16 cellular contexts compared by ENCODE assay signal in the genomic region with DNA sequence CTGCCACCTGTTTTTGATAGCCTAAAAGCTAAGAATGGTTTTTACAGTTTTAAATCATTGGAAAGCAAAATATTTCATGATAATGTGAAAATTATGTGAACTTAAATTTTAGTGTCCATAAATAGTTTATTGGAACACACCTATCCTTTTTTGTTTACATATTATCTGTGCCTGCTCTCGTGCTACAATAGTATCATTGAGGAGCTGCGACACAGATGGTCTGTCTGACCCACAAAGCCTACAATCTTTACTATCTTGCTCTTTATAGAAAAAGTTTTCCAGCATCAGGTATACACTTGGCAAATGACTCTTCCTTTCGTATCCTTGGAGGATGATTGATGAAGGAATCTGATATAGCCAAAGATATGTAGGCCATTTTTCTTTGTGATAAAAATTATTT. TPM values are rescaled to one million over a fixed set of nuclear protein-coding genes. Genes with fewer than 3 reads are reported as not detected.
DNase-seq lines count a peak whose midpoint lies in the region; ATAC-seq and TF ChIP-seq lines count a peak whose summit lies in the region.
"Had no signal": no experiment of that assay in that cellular context is flagged by ENCODE, and none has a peak within 500 bp of the region (broad histone marks: within the 10 kb centered on the region; RNA-seq: fewer than 3 reads in every experiment).

No MANE protein-coding gene starts in this region.

- H3K36me3 Mint-ChIP-seq in nephron progenitor cell (ENCODE audit: low read depth) (peaks cover 80% of the 10 kb centered on the region), chondrocyte (ENCODE audit: low read depth) (peaks cover 33% of the 10 kb centered on the region)

- H3K27me3 ChIP-seq in colonic mucosa = no peaks in the 10 kb centered on the region
- H3K27me3 ChIP-seq: BLaER1 treated with 17β-estradiol and CSF1 and Interleukin-3, amounts not matched to agents 10 nM and 100 nM had no signal

- H3K4me3 ChIP-seq in colonic mucosa = no peak overlapping the region
- H3K4me3 ChIP-seq: BLaER1 treated with 17β-estradiol and CSF1 and Interleukin-3, amounts not matched to agents 10 nM and 100 nM; GM23248; HAP-1 had no signal

- no peak for DNase-seq in stimulated activated naive CD8-positive, alpha-beta T cell treated with anti-CD3 and anti-CD28 coated beads, Interleukin-15, amount 100 ng/mL, for 72 hours
- DNase-seq in stimulated activated naive CD8-positive, alpha-beta T cell treated with anti-CD3 and anti-CD28 coated beads, Interleukin-15, Interleukin-2, amounts not matched to agents 100 U/mL and 50 U/mL, for 24 hours = no peak
- DNase-seq in colonic mucosa = no peak
- no peak for DNase-seq in nephron progenitor cell
- no peak for DNase-seq in NK-92 (lab: John Stamatoyannopoulos, UW; ENCODE audit: unreplicated experiment)
- no peak for DNase-seq in chondrocyte (ENCODE audit: low spot score)
- DNase-seq: CD4-positive, CD25-positive, alpha-beta regulatory T cell; CD8-positive, alpha-beta memory T cell; COR-L47; DMS79; GDM1; GM23248 had no signal

- H3K36me3 ChIP-seq in colonic mucosa = no peaks in the 10 kb centered on the region

- H3K27ac ChIP-seq in colonic mucosa = peak overlapping the region; percentile 20
- H3K27ac ChIP-seq: BLaER1 treated with 17β-estradiol and CSF1 and Interleukin-3, amounts not matched to agents 10 nM and 100 nM; GM23248 had no signal

- H3K4me3 Mint-ChIP-seq in stimulated activated naive CD8-positive, alpha-beta T cell treated with anti-CD3 and anti-CD28 coated beads, Interleukin-15, amount 100 ng/mL, for 72 hours = no peak overlapping the region
- no peak overlapping the region for H3K4me3 Mint-ChIP-seq in nephron progenitor cell
- no peak overlapping the region for H3K4me3 Mint-ChIP-seq in chondrocyte (ENCODE audit: unreplicated experiment)
- H3K4me3 Mint-ChIP-seq: B cell; CD4-positive, CD25-positive, alpha-beta regulatory T cell; CD8-positive, alpha-beta memory T cell had no signal

- peak overlapping the region; percentile 29 to 82 for H3K27ac Mint-ChIP-seq in stimulated activated naive CD8-positive, alpha-beta T cell treated with anti-CD3 and anti-CD28 coated beads, Interleukin-15, amount 100 ng/mL, for 72 hours
- peak overlapping the region; percentile 76 for H3K27ac Mint-ChIP-seq in nephron progenitor cell
- H3K27ac Mint-ChIP-seq in chondrocyte (ENCODE audit: unreplicated experiment) = no peak overlapping the region
- H3K27ac Mint-ChIP-seq: B cell; CD4-positive, CD25-positive, alpha-beta regulatory T cell had no signal

- no peak for ATAC-seq in stimulated activated naive CD8-positive, alpha-beta T cell treated with anti-CD3 and anti-CD28 coated beads, Interleukin-15, amount 100 ng/mL, for 72 hours
- no peak for ATAC-seq in stimulated activated naive CD8-positive, alpha-beta T cell treated with anti-CD3 and anti-CD28 coated beads, Interleukin-15, Interleukin-2, amounts not matched to agents 100 U/mL and 50 U/mL, for 24 hours
- ATAC-seq: HepG2 had no signal

- no peak for TF ChIP-seq CTCF in colonic mucosa (IDR thresholded peaks at IDR 0.05)
- no peak for TF ChIP-seq CTCF in nephron progenitor cell (IDR thresholded peaks at IDR 0.05)
- TF ChIP-seq CTCF in chondrocyte (IDR thresholded peaks at IDR 0.05) = no peak

- H3K4me1 ChIP-seq in colonic mucosa = peaks cover 5% of the 10 kb centered on the region

- intact Hi-C loops in colonic mucosa (cut with DNase I) = no loop called here

- peaks cover 5% of the 10 kb centered on the region for H3K4me1 Mint-ChIP-seq in stimulated activated naive CD8-positive, alpha-beta T cell treated with anti-CD3 and anti-CD28 coated beads, Interleukin-15, amount 100 ng/mL, for 72 hours
- H3K4me1 Mint-ChIP-seq in nephron progenitor cell (no peaks in the 10 kb centered on the region), chondrocyte (ENCODE audit: low read depth) (peaks cover 26% of the 10 kb centered on the region)

- no peak overlapping the region for H3K9ac ChIP-seq in colonic mucosa (ENCODE audit: low read depth in 2 of 2, low read length in 2 of 2)
- H3K9ac ChIP-seq: BLaER1 treated with 17β-estradiol and CSF1 and Interleukin-3, amounts not matched to agents 10 nM and 100 nM; GM23248 had no signal

- no peaks in the 10 kb centered on the region for H3K9me3 ChIP-seq in colonic mucosa
- H3K9me3 ChIP-seq: BLaER1 treated with 17β-estradiol and CSF1 and Interleukin-3, amounts not matched to agents 10 nM and 100 nM; HAP-1 had no signal

- no peaks in the 10 kb centered on the region for H3K9me3 Mint-ChIP-seq in stimulated activated naive CD8-positive, alpha-beta T cell treated with anti-CD3 and anti-CD28 coated beads, Interleukin-15, amount 100 ng/mL, for 72 hours
- H3K9me3 Mint-ChIP-seq in nephron progenitor cell (no peaks in the 10 kb centered on the region), chondrocyte (ENCODE audit: low read depth) (no peaks in the 10 kb centered on the region)
- H3K9me3 Mint-ChIP-seq: CD4-positive, CD25-positive, alpha-beta regulatory T cell; CD8-positive, alpha-beta memory T cell had no signal

- H3K27me3 Mint-ChIP-seq in stimulated activated naive CD8-positive, alpha-beta T cell treated with anti-CD3 and anti-CD28 coated beads, Interleukin-15, amount 100 ng/mL, for 72 hours = no peaks in the 10 kb centered on the region
- peaks cover 4% of the 10 kb centered on the region for H3K27me3 Mint-ChIP-seq in nephron progenitor cell (ENCODE audit: low read depth, poor library complexity)
- no peaks in the 10 kb centered on the region for H3K27me3 Mint-ChIP-seq in chondrocyte (ENCODE audit: low read depth)
- H3K27me3 Mint-ChIP-seq: B cell; CD4-positive, CD25-positive, alpha-beta regulatory T cell; CD8-positive, alpha-beta memory T cell had no signal

RNA-seq across cellular contexts. Expression of a gene that starts 40.2 kb away (rescaled TPM):
- total RNA-seq in colonic mucosa (10 to 100 TPM; 41.1 to 46.4 TPM), chondrocyte (41.1 to 47.8 TPM (median 42.0 TPM) in 3 replicates)
